In genomic region chr3:159821737-159822136, GRCh38 we compare ENCODE assay signal across 22 cellular contexts. TPM values are rescaled to one million over a fixed set of nuclear protein-coding genes. Genes with fewer than 3 reads are reported as not detected.
"Had no signal": no experiment of that assay in that cellular context is flagged by ENCODE, and none has a peak within 500 bp of the region (broad histone marks: within the 10 kb centered on the region; RNA-seq: fewer than 3 reads in every experiment).

No MANE protein-coding gene starts in this region.

- H3K36me3 Mint-ChIP-seq: activated naive CD8-positive, alpha-beta T cell treated with anti-CD3 and anti-CD28 coated beads for 36 hours had no signal

- H3K4me3 ChIP-seq: body of pancreas, colonic mucosa, gastrocnemius medialis, lung, psoas muscle, skin epidermis, thoracic aorta had no signal

- H3K4me3 Mint-ChIP-seq: activated CD4-positive, alpha-beta T cell treated with anti-CD3 and anti-CD28 coated beads, Interleukin-2, amount 10 ng/mL, durations not matched to agents 24 days and 14 days; activated CD8-positive, alpha-beta T cell treated with anti-CD3 and anti-CD28 coated beads for 36 hours; activated naive CD8-positive, alpha-beta T cell treated with anti-CD3 and anti-CD28 coated beads for 36 hours; activated T-helper 17 cell treated with anti-CD3 and anti-CD28 coated beads, Interleukin-2, amount 50 U/mL, for 72 hours; neural crest cell; stimulated activated naive CD8-positive, alpha-beta T cell treated with anti-CD3 and anti-CD28 coated beads, Interleukin-15, amount 100 ng/mL, for 72 hours had no signal

- H3K36me3 ChIP-seq: colonic mucosa, gastrocnemius medialis, thoracic aorta had no signal

- H3K27ac Mint-ChIP-seq: activated CD4-positive, alpha-beta T cell treated with anti-CD3 and anti-CD28 coated beads, Interleukin-2, amount 10 ng/mL, durations not matched to agents 24 days and 14 days; activated CD8-positive, alpha-beta T cell treated with anti-CD3 and anti-CD28 coated beads for 36 hours; activated naive CD8-positive, alpha-beta T cell treated with anti-CD3 and anti-CD28 coated beads for 36 hours; activated T-helper 17 cell treated with anti-CD3 and anti-CD28 coated beads, Interleukin-2, amount 50 U/mL, for 72 hours; stimulated activated naive CD8-positive, alpha-beta T cell treated with anti-CD3 and anti-CD28 coated beads, Interleukin-15, amount 100 ng/mL, for 72 hours had no signal

- H3K27ac ChIP-seq: body of pancreas, colonic mucosa, gastrocnemius medialis, psoas muscle, skin epidermis, thoracic aorta had no signal

- FAIRE-seq: urothelium cell line had no signal

- H3K9me3 ChIP-seq: body of pancreas, colonic mucosa, gastrocnemius medialis, psoas muscle, thoracic aorta had no signal

- H3K9me3 Mint-ChIP-seq: activated CD4-positive, alpha-beta T cell treated with anti-CD3 and anti-CD28 coated beads, Interleukin-2, amount 10 ng/mL, durations not matched to agents 24 days and 14 days; activated CD8-positive, alpha-beta T cell treated with anti-CD3 and anti-CD28 coated beads for 36 hours; activated naive CD8-positive, alpha-beta T cell treated with anti-CD3 and anti-CD28 coated beads for 36 hours; activated T-helper 17 cell treated with anti-CD3 and anti-CD28 coated beads, Interleukin-2, amount 50 U/mL, for 72 hours; stimulated activated naive CD8-positive, alpha-beta T cell treated with anti-CD3 and anti-CD28 coated beads, Interleukin-15, amount 100 ng/mL, for 72 hours had no signal

- DNase-seq: activated CD4-positive, alpha-beta T cell treated with anti-CD3 and anti-CD28 coated beads, Interleukin-2, amount 10 ng/mL, durations not matched to agents 24 days and 14 days; activated CD4-positive, CD25-positive, alpha-beta regulatory T cell; activated CD8-positive, alpha-beta T cell treated with anti-CD3 and anti-CD28 coated beads for 36 hours; activated naive CD4-positive, alpha-beta T cell; activated naive CD8-positive, alpha-beta T cell treated with anti-CD3 and anti-CD28 coated beads for 36 hours; activated T-cell treated with anti-CD3 and anti-CD28 coated beads, Interleukin-2, amount 50 U/mL, for 1 hour; amniotic stem cell; body of pancreas; colonic mucosa; gastrocnemius medialis; midbrain; psoas muscle; right cardiac atrium; stimulated activated CD4-positive, alpha-beta T cell treated with anti-CD3 and anti-CD28 coated beads, Interleukin-15, amount 100 ng/mL, for 24 hours; stimulated activated CD4-positive, alpha-beta T cell treated with anti-CD3 and anti-CD28 coated beads, Interleukin-2, amount 100 ng/mL, for 48 hours; stimulated activated naive CD8-positive, alpha-beta T cell treated with anti-CD3 and anti-CD28 coated beads, Interleukin-15, amount 100 ng/mL, for 72 hours had no signal

- H3K4me1 Mint-ChIP-seq: activated CD4-positive, alpha-beta T cell treated with anti-CD3 and anti-CD28 coated beads, Interleukin-2, amount 10 ng/mL, durations not matched to agents 24 days and 14 days; activated naive CD8-positive, alpha-beta T cell treated with anti-CD3 and anti-CD28 coated beads for 36 hours; activated T-helper 17 cell treated with anti-CD3 and anti-CD28 coated beads, Interleukin-2, amount 50 U/mL, for 72 hours; stimulated activated naive CD8-positive, alpha-beta T cell treated with anti-CD3 and anti-CD28 coated beads, Interleukin-15, amount 100 ng/mL, for 72 hours had no signal

- H3K27me3 ChIP-seq: body of pancreas, colonic mucosa, gastrocnemius medialis had no signal

- H3K4me1 ChIP-seq: body of pancreas, colonic mucosa had no signal

RNA-seq across cellular contexts. Expression of gene SCHIP1, which starts 17.9 kb away (rescaled TPM):
- total RNA-seq: activated CD4-positive, alpha-beta T cell treated with anti-CD3 and anti-CD28 coated beads, Interleukin-2, amount 10 ng/mL, durations not matched to agents 24 days and 14 days; activated CD8-positive, alpha-beta T cell treated with anti-CD3 and anti-CD28 coated beads for 36 hours; activated naive CD8-positive, alpha-beta T cell treated with anti-CD3 and anti-CD28 coated beads for 36 hours; activated T-helper 17 cell treated with anti-CD3 and anti-CD28 coated beads, Interleukin-2, amount 50 U/mL, for 72 hours had no signal
